Comparison of ENCODE assay signal across 18 cellular contexts in the genomic region with DNA sequence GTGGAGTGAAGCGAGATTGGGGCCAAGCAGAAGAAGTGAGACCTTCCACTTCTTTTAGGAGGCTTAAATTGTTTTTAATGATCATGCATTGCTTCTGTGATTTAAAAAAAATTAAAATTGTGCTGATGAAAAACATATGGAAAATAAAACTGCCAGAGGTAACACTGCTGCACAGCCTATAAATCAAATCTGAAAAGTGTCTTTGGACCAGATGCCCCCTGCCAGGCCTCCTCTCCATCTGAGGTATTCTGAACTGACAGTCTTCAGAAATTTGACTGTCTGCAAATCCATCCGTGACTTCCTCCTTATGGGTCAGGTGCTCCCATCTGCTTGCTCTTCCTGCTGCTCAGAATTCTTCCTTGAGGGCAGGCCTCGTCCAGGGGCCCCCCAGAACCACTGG.
DNase-seq lines count a peak whose midpoint lies in the region; ATAC-seq and TF ChIP-seq lines count a peak whose summit lies in the region.
"Had no signal": no experiment of that assay in that cellular context is flagged by ENCODE, and none has a peak within 500 bp of the region (broad histone marks: within the 10 kb centered on the region; RNA-seq: fewer than 3 reads in every experiment).

No MANE protein-coding gene starts in this region.

- no peak for TF ChIP-seq EP300 in esophagus muscularis mucosa (IDR thresholded peaks at IDR 0.05)

- H3K36me3 Mint-ChIP-seq in mesothelial cell of epicardium: peaks cover 5% of the 10 kb centered on the region
- H3K36me3 Mint-ChIP-seq: CD4-positive, CD25-positive, alpha-beta regulatory T cell; CD8-positive, alpha-beta T cell had no signal

- TF ChIP-seq CTCF in esophagus muscularis mucosa (IDR thresholded peaks at IDR 0.05) (no peak), mesothelial cell of epicardium (IDR thresholded peaks at IDR 0.05; ENCODE audit: unreplicated experiment) (no peak), lower lobe of right lung (IDR thresholded peaks at IDR 0.05) (no peak)

- no peaks in the 10 kb centered on the region for H3K36me3 ChIP-seq in esophagus muscularis mucosa
- no peaks in the 10 kb centered on the region for H3K36me3 ChIP-seq in lower lobe of right lung
- H3K36me3 ChIP-seq: BLaER1 had no signal

- no peaks in the 10 kb centered on the region for H3K27me3 Mint-ChIP-seq in mesothelial cell of epicardium (ENCODE audit: low read depth)

- WGBS in esophagus muscularis mucosa: 80% methylated on average over 3 of the region's 3 CpGs

- TF ChIP-seq POLR2A in esophagus muscularis mucosa (IDR thresholded peaks at IDR 0.05; ENCODE audit: low read depth): no peak

- H3K4me3 ChIP-seq in esophagus muscularis mucosa (no peak overlapping the region), lower lobe of right lung (no peak overlapping the region)
- H3K4me3 ChIP-seq: BLaER1, GM23248 had no signal

- peaks cover 33% of the 10 kb centered on the region for H3K4me1 Mint-ChIP-seq in mesothelial cell of epicardium
- H3K4me1 Mint-ChIP-seq: B cell; CD4-positive, CD25-positive, alpha-beta regulatory T cell had no signal

- H3K27ac ChIP-seq in esophagus muscularis mucosa (replicated peaks in 1 of 4): no peak overlapping the region
- no peak overlapping the region for H3K27ac ChIP-seq in lower lobe of right lung
- H3K27ac ChIP-seq: 22Rv1, BLaER1, C4-2B, GM23248 had no signal

- no peaks in the 10 kb centered on the region for H3K27me3 ChIP-seq in esophagus muscularis mucosa
- no peaks in the 10 kb centered on the region for H3K27me3 ChIP-seq in lower lobe of right lung (ENCODE audit: low read depth)
- H3K27me3 ChIP-seq: BLaER1 had no signal

- DNase-seq in NCI-H2171 treated with DMSO at 0.1 percent for 48 hours (lab: John Stamatoyannopoulos, UW) (peak; percentile 32), NCI-H2171 (lab: John Stamatoyannopoulos, UW) (no peak), esophagus muscularis mucosa (ENCODE audit: extremely low spot score) (peak; percentile 21), mesothelial cell of epicardium (ENCODE audit: low spot score in 2 of 2, unreplicated experiment in 2 of 2) (no peak), lower lobe of right lung (no peak)
- DNase-seq: Caco-2; CD4-positive, CD25-positive, alpha-beta regulatory T cell; CD8-positive, alpha-beta T cell; DMS153; DND-41; GM23248; H7; HCEC 1CT had no signal

- ATAC-seq in lower lobe of right lung (no peak), GM18873 (IDR thresholded peaks at IDR 0.05; ENCODE audit: low FRiP score, unreplicated experiment) (no peak)
- ATAC-seq: CD8-positive, alpha-beta T cell had no signal

- H3K4me1 ChIP-seq in esophagus muscularis mucosa (peaks cover 0 to 8% (median 5%) of the 10 kb centered on the region in 4 donors), lower lobe of right lung (no peaks in the 10 kb centered on the region)
- H3K4me1 ChIP-seq: BLaER1 had no signal

- H3K9me3 ChIP-seq in esophagus muscularis mucosa (no peaks in the 10 kb centered on the region), lower lobe of right lung (no peaks in the 10 kb centered on the region)
- H3K9me3 ChIP-seq: BLaER1, Caco-2 had no signal

- intact Hi-C loops in esophagus muscularis mucosa (cut with DNase I): no loop called here
- intact Hi-C loops in lower lobe of right lung (cut with DNase I): no loop called here

- H3K9me3 Mint-ChIP-seq in mesothelial cell of epicardium: peaks cover 6% of the 10 kb centered on the region
- H3K9me3 Mint-ChIP-seq: CD8-positive, alpha-beta T cell had no signal

- H3K27ac Mint-ChIP-seq in mesothelial cell of epicardium: peak overlapping the region; percentile 52
- H3K27ac Mint-ChIP-seq: B cell; CD4-positive, CD25-positive, alpha-beta regulatory T cell; CD8-positive, alpha-beta T cell had no signal

- no peak overlapping the region for H3K4me3 Mint-ChIP-seq in mesothelial cell of epicardium
- H3K4me3 Mint-ChIP-seq: B cell; CD4-positive, CD25-positive, alpha-beta regulatory T cell; CD8-positive, alpha-beta T cell had no signal

Comparison
In these comparisons a context has a peak if more than half of its experiments do, and no peak if none do; other contexts are left out.
1. DNase-seq: peak in NCI-H2171 treated with DMSO at 0.1 percent for 48 hours (single experiment) and esophagus muscularis mucosa (single experiment); none in NCI-H2171 (single experiment), mesothelial cell of epicardium (0 of 2) and lower lobe of right lung (single experiment).